Comparison of ENCODE assay signal across 14 cellular contexts in the genomic region with DNA sequence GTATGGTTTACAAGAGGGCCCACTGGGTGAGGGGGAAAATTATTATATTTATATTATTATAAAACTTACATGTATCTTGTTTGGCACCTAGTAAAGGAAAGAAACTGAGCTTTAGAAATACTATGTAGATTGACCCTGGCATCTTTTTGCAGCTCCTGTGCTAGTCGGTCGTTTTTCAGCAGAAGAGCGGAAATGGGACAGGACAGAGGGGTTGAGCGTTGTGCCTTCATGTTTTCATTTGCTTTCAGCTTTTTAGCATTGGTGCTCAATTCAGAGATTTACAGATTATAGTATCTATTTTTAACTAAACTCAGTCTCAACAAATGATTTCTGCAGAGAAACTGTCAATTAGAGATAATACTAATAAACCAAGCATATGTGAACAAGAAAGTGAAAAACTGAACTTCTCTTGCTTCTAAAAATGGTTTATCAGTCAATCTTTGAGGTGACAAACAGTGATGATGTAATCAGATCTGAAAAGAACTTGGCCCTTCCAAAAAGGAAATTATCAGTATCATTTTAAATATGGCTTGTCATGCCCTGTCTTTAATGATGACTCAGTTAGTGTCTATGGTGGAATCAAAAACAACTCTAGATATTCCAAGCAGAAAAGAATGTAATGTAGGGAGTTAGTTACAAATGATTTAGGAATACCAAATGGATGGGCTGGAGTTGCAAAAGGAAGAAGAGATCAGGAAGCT. TPM values are rescaled to one million over a fixed set of nuclear protein-coding genes. Genes with fewer than 3 reads are reported as not detected.
DNase-seq lines count a peak whose midpoint lies in the region; ATAC-seq and TF ChIP-seq lines count a peak whose summit lies in the region.
"Had no signal": no experiment of that assay in that cellular context is flagged by ENCODE, and none has a peak within 500 bp of the region (broad histone marks: within the 10 kb centered on the region; RNA-seq: fewer than 3 reads in every experiment).

No MANE protein-coding gene starts in this region.

- H3K4me3 ChIP-seq in SK-N-SH (ENCODE audit: low read depth in 2 of 2, low read length in 1 of 2), result no peak overlapping the region
- H3K4me3 ChIP-seq: stomach had no signal

- H3K4me1 ChIP-seq in SK-N-SH (ENCODE audit: control insufficient read depth in 1 of 2, insufficient read depth in 2 of 2, low read depth in 1 of 2, low read length in 1 of 2), result peaks cover 0 to 18% of the 10 kb centered on the region in 2 experiments; a peak in 3 of 4 replicates

- no peaks in the 10 kb centered on the region for H3K9me3 Mint-ChIP-seq in activated naive CD4-positive, alpha-beta T cell treated with anti-CD3 and anti-CD28 coated beads, Interleukin-2, amount 10 ng/mL, durations not matched to agents 7 days and 5 days

- 59% methylated on average over 4 of the region's 4 CpGs for WGBS in SK-N-SH (ENCODE audit: low lambda C conversion rate)

- H3K9me2 ChIP-seq in SK-N-SH, result no peaks in the 10 kb centered on the region

- H3K36me3 ChIP-seq in SK-N-SH (replicated peaks in 1 of 2; ENCODE audit: control insufficient read depth in 1 of 2, insufficient read depth in 2 of 2, low read length in 1 of 2), result peaks cover 13 to 14% of the 10 kb centered on the region in 2 experiments

- no peaks in the 10 kb centered on the region for H3K27me3 ChIP-seq in SK-N-SH (ENCODE audit: insufficient read depth)
- H3K27me3 ChIP-seq: stomach had no signal

- H3K4me1 Mint-ChIP-seq in activated naive CD4-positive, alpha-beta T cell treated with anti-CD3 and anti-CD28 coated beads, Interleukin-2, amount 10 ng/mL, durations not matched to agents 7 days and 5 days, result peaks cover 17% of the 10 kb centered on the region

- H3K27ac ChIP-seq in SK-N-SH (ENCODE audit: low read depth in 2 of 2, low read length in 1 of 2), result peak overlapping the region; percentile 64 to 70; a peak in 3 of 4 replicates
- H3K27ac ChIP-seq: stomach had no signal

- POLR2A ChIA-PET in SK-N-SH (lab: Yijun Ruan, JAX), result no interaction called here

- no peaks in the 10 kb centered on the region for H3K27me3 Mint-ChIP-seq in activated naive CD4-positive, alpha-beta T cell treated with anti-CD3 and anti-CD28 coated beads, Interleukin-2, amount 10 ng/mL, durations not matched to agents 7 days and 5 days

- no peak for TF ChIP-seq RAD21 in SK-N-SH (IDR thresholded peaks at IDR 0.05; ENCODE audit: low read length)

- H4K20me1 ChIP-seq in SK-N-SH (ENCODE audit: insufficient read depth), result no peaks in the 10 kb centered on the region

- DNase-seq in AG20443 (ENCODE audit: low spot score), result peak; percentile 23
- no peak for DNase-seq in SK-N-SH
- peak; percentile 27 for DNase-seq in fibroblast of peridontal ligament (ENCODE audit: extremely low read depth)
- no peak for DNase-seq in activated naive CD4-positive, alpha-beta T cell treated with anti-CD3 and anti-CD28 coated beads, Interleukin-2, amount 10 ng/mL, durations not matched to agents 7 days and 5 days
- no peak for DNase-seq in NCI-H2029 treated with DMSO at 0.1 percent for 48 hours (lab: John Stamatoyannopoulos, UW)
- no peak for DNase-seq in germinal center (ENCODE audit: low spot score)
- DNase-seq: activated effector memory CD4-positive, alpha-beta T cell treated with Interleukin-2 at 50 U/mL for 16 hours; central memory CD4-positive, alpha-beta T cell; NCI-H1092 treated with DMSO at 0.1 percent for 48 hours; NCI-H510A treated with DMSO at 0.1 percent for 48 hours; stomach had no signal

- H3K4me3 Mint-ChIP-seq in activated naive CD4-positive, alpha-beta T cell treated with anti-CD3 and anti-CD28 coated beads, Interleukin-2, amount 10 ng/mL, durations not matched to agents 7 days and 5 days, result no peak overlapping the region

- peaks cover 13% of the 10 kb centered on the region; the same call in 1 of the 2 replicates for H3K79me2 ChIP-seq in SK-N-SH (ENCODE audit: insufficient read depth)

- H3K9me3 ChIP-seq in SK-N-SH, result no peaks in the 10 kb centered on the region
- H3K9me3 ChIP-seq: stomach had no signal

- peak in 1 of 2 experiments; percentile 91; a peak in 2 of 4 replicates for TF ChIP-seq EP300 in SK-N-SH (IDR thresholded peaks at IDR 0.05; ENCODE audit: borderline replicate concordance in 1 of 2, low read depth in 1 of 2, low read length in 1 of 2)

- peaks cover 32% of the 10 kb centered on the region for H3F3A ChIP-seq in SK-N-SH (replicated peaks; ENCODE audit: insufficient read depth)

- H3K36me3 Mint-ChIP-seq in activated naive CD4-positive, alpha-beta T cell treated with anti-CD3 and anti-CD28 coated beads, Interleukin-2, amount 10 ng/mL, durations not matched to agents 7 days and 5 days, result peaks cover 12% of the 10 kb centered on the region

- H2AFZ ChIP-seq in SK-N-SH (ENCODE audit: low read depth), result no peak overlapping the region

- CTCF ChIA-PET in SK-N-SH (lab: Yijun Ruan, JAX), result interaction anchor here (0.8 to 0.9 kb wide), 2 partner anchors 13 to 39 kb away, joined by 3 read pairs; no protein-coding TSS in a partner anchor
- CTCF ChIA-PET in activated naive CD4-positive, alpha-beta T cell treated with anti-CD3 and anti-CD28 coated beads, Interleukin-2, amount 10 ng/mL, durations not matched to agents 7 days and 5 days (lab: Charles Lee), result interaction anchor here (1.0 to 1.3 kb wide), 2 partner anchors 37 to 211 kb away, joined by 3 to 4 read pairs; no protein-coding TSS in a partner anchor

- no peak overlapping the region for H3K27ac Mint-ChIP-seq in activated naive CD4-positive, alpha-beta T cell treated with anti-CD3 and anti-CD28 coated beads, Interleukin-2, amount 10 ng/mL, durations not matched to agents 7 days and 5 days

- H3K9ac ChIP-seq in SK-N-SH, result no peak overlapping the region; the same call in 1 of the 2 replicates

- H3K4me2 ChIP-seq in SK-N-SH, result peak overlapping the region; percentile 43

- peak; percentile 42 for ATAC-seq in GM21786 (IDR thresholded peaks at IDR 0.05; ENCODE audit: unreplicated experiment)
- ATAC-seq in GM19035 (IDR thresholded peaks at IDR 0.05; ENCODE audit: unreplicated experiment), result no peak
- ATAC-seq: Right ventricle myocardium inferior had no signal

- no peak for TF ChIP-seq CTCF in SK-N-SH (IDR thresholded peaks at IDR 0.05)

TF ChIP-seq in SK-N-SH, 30 proteins besides CTCF, POLR2A, EP300 and RAD21:
- TF ChIP-seq FOXM1 (IDR thresholded peaks at IDR 0.05; ENCODE audit: low read depth) (no peak), TCF12 (IDR thresholded peaks at IDR 0.05) (peak; percentile 84), RXRA (IDR thresholded peaks at IDR 0.05; ENCODE audit: borderline replicate concordance, low read depth) (peak; percentile 62), POLR2AphosphoS5 (IDR thresholded peaks at IDR 0.05; ENCODE audit: low read depth, low read length) (peak; percentile 35; the same call in 1 of the 2 replicates), MAX (IDR thresholded peaks at IDR 0.05; ENCODE audit: low read depth) (no peak), GATA2 (CRISPR knock-in tag; IDR thresholded peaks at IDR 0.05) (no peak), JUND (IDR thresholded peaks at IDR 0.05) (peak; percentile 94), NFIC (IDR thresholded peaks at IDR 0.05; ENCODE audit: borderline replicate concordance) (peak; percentile 93), PBX3 (IDR thresholded peaks at IDR 0.05) (peak; percentile 94), MEF2A (IDR thresholded peaks at IDR 0.05; ENCODE audit: borderline replicate concordance, low read depth) (peak; percentile 94), FOSL2 (IDR thresholded peaks at IDR 0.05; ENCODE audit: borderline replicate concordance, low read depth) (peak; percentile 80; the same call in 1 of the 2 replicates), TEAD4 (IDR thresholded peaks at IDR 0.05; ENCODE audit: borderline replicate concordance, insufficient read depth) (peak; percentile 70)

RNA-seq across cellular contexts. Expression of gene KCTD4, which starts 56.9 kb away (rescaled TPM):
- 0.56 and 1.3 TPM in 2 replicates for polyA plus RNA-seq in SK-N-SH (2012; rRNA removed)
- 1.2 and 1.7 TPM in 2 replicates for polyA plus RNA-seq in SK-N-SH (2012; cell fraction: cytosol; rRNA removed)
- 1.2 and 1.4 TPM in 2 replicates for polyA plus RNA-seq in SK-N-SH (2012; cell fraction: nucleus; rRNA removed)

Comparison
In these comparisons a context has a peak if more than half of its experiments do, and no peak if none do; other contexts are left out.
1. DNase-seq: peak in AG20443 (single experiment) and fibroblast of peridontal ligament (single experiment); none in SK-N-SH (single experiment), activated naive CD4-positive, alpha-beta T cell treated with anti-CD3 and anti-CD28 coated beads, Interleukin-2, amount 10 ng/mL, durations not matched to agents 7 days and 5 days (single experiment), NCI-H2029 treated with DMSO at 0.1 percent for 48 hours (single experiment) and germinal center (single experiment).